Comparison of ENCODE assay signal across 36 cellular contexts in genomic region chr2:71419976-71420375, GRCh38. TPM values are rescaled to one million over a fixed set of nuclear protein-coding genes. Genes with fewer than 3 reads are reported as not detected.
"Had no signal": no experiment of that assay in that cellular context is flagged by ENCODE, and none has a peak within 500 bp of the region (broad histone marks: within the 10 kb centered on the region; RNA-seq: fewer than 3 reads in every experiment).

No MANE protein-coding gene starts in this region.

- H3K4me1 ChIP-seq: SJSA1 had no signal

- H3K4me3 Mint-ChIP-seq: activated CD4-positive, alpha-beta T cell treated with anti-CD3 and anti-CD28 coated beads for 36 hours; activated CD4-positive, alpha-beta T cell treated with anti-CD3 and anti-CD28 coated beads, Interleukin-2, amount 10 ng/mL, durations not matched to agents 7 days and 5 days; activated CD8-positive, alpha-beta T cell treated with anti-CD3 and anti-CD28 coated beads, Interleukin-2, amount 10 ng/mL, durations not matched to agents 7 days and 5 days; activated naive CD4-positive, alpha-beta T cell treated with anti-CD3 and anti-CD28 coated beads, Interleukin-2, amount 50 U/mL, for 24 hours; activated naive CD8-positive, alpha-beta T cell treated with anti-CD3 and anti-CD28 coated beads, Interleukin-2, amount 10 ng/mL, durations not matched to agents 7 days and 5 days; activated T-cell treated with anti-CD3 and anti-CD28 coated beads, Interleukin-2, amount 50 U/mL, for 24 hours; central memory CD8-positive, alpha-beta T cell; T-helper 1 cell treated with Interleukin-12 subunit alpha and Interleukin-12 subunit beta and Interleukin-4 antibody, amounts not matched to agents 30 μg/mL and 1 μg/mL, for 36 hours; T-helper 2 cell treated with Interferon-gamma antibody and Interleukin-4, amounts not matched to agents 5 μg/mL and 100 μg/mL, for 36 hours; WTC11 had no signal

- DNase-seq: activated CD4-positive, alpha-beta T cell treated with anti-CD3 and anti-CD28 coated beads for 36 hours; activated CD4-positive, alpha-beta T cell treated with anti-CD3 and anti-CD28 coated beads, Interleukin-2, amount 10 ng/mL, durations not matched to agents 7 days and 5 days; activated CD4-positive, alpha-beta T cell treated with anti-CD3 and anti-CD28 coated beads, Interleukin-2, amount 50 U/mL, for 48 hours; activated CD8-positive, alpha-beta T cell treated with anti-CD3 and anti-CD28 coated beads, Interleukin-2, amount 10 ng/mL, durations not matched to agents 7 days and 5 days; activated gamma-delta T cell; activated naive CD4-positive, alpha-beta T cell treated with Interleukin-2 at 50 U/mL for 16 hours; activated naive CD8-positive, alpha-beta T cell treated with anti-CD3 and anti-CD28 coated beads, Interleukin-2, amount 10 ng/mL, durations not matched to agents 7 days and 5 days; activated T-cell treated with anti-CD3 and anti-CD28 coated beads, Interleukin-2, amount 50 U/mL, for 24 hours; amygdala; Karpas-422; MM.1S; MV-4-11; NCI-H1092; NCI-H146; NCI-H187; NCI-H2081; NCI-H226; NCI-H446 treated with DMSO at 0.1 percent for 48 hours; NCI-H524; NCI-H69; NCI-H82; PC-3; Peyer's patch; RPMI8226; SHP77 treated with DMSO at 0.1 percent for 48 hours; SK-N-SH had no signal

- H3K27me3 ChIP-seq: ascending aorta, cardiac muscle cell, Peyer's patch, SJSA1 had no signal

- H3K27me3 Mint-ChIP-seq: activated CD4-positive, alpha-beta T cell treated with anti-CD3 and anti-CD28 coated beads for 36 hours; activated CD4-positive, alpha-beta T cell treated with anti-CD3 and anti-CD28 coated beads, Interleukin-2, amount 10 ng/mL, durations not matched to agents 7 days and 5 days; activated naive CD4-positive, alpha-beta T cell treated with anti-CD3 and anti-CD28 coated beads, Interleukin-2, amount 50 U/mL, for 24 hours; activated naive CD8-positive, alpha-beta T cell treated with anti-CD3 and anti-CD28 coated beads, Interleukin-2, amount 10 ng/mL, durations not matched to agents 7 days and 5 days; activated T-cell treated with anti-CD3 and anti-CD28 coated beads, Interleukin-2, amount 50 U/mL, for 24 hours; central memory CD8-positive, alpha-beta T cell had no signal

- ATAC-seq: activated CD4-positive, alpha-beta T cell treated with anti-CD3 and anti-CD28 coated beads for 36 hours; activated CD4-positive, CD25-positive, alpha-beta regulatory T cell treated with anti-CD3 and anti-CD28 coated beads, Interleukin-2, amount 50 U/mL, for 24 hours; activated CD8-positive, alpha-beta T cell treated with anti-CD3 and anti-CD28 coated beads, Interleukin-2, amount 10 ng/mL, durations not matched to agents 7 days and 5 days; PC-3; WTC11 had no signal

- H3K27ac ChIP-seq: ascending aorta, cardiac muscle cell, Peyer's patch, SJSA1 had no signal

- H3K9me3 Mint-ChIP-seq: activated CD4-positive, alpha-beta T cell treated with anti-CD3 and anti-CD28 coated beads, Interleukin-2, amount 10 ng/mL, durations not matched to agents 7 days and 5 days; activated naive CD4-positive, alpha-beta T cell treated with anti-CD3 and anti-CD28 coated beads, Interleukin-2, amount 50 U/mL, for 24 hours; activated naive CD8-positive, alpha-beta T cell treated with anti-CD3 and anti-CD28 coated beads, Interleukin-2, amount 10 ng/mL, durations not matched to agents 7 days and 5 days; activated T-cell treated with anti-CD3 and anti-CD28 coated beads, Interleukin-2, amount 50 U/mL, for 24 hours; activated T-helper 2 cell treated with anti-CD3 and anti-CD28 coated beads, Interferon-gamma antibody, Interleukin-2, Interleukin-4, amounts not matched to agents 10 μg/mL and 5 μg/mL and 100 μg/mL, durations not matched to agents 14 hours and 24 hours and 36 hours; central memory CD8-positive, alpha-beta T cell; T-helper 1 cell treated with Interleukin-12 subunit alpha and Interleukin-12 subunit beta and Interleukin-4 antibody, amounts not matched to agents 30 μg/mL and 1 μg/mL, for 36 hours; T-helper 2 cell treated with Interferon-gamma antibody and Interleukin-4, amounts not matched to agents 5 μg/mL and 100 μg/mL, for 36 hours; WTC11 had no signal

- H3K4me2 ChIP-seq: SK-N-SH had no signal

- H3K9me2 ChIP-seq: SK-N-SH had no signal

- H3K27ac Mint-ChIP-seq: activated CD4-positive, alpha-beta T cell treated with anti-CD3 and anti-CD28 coated beads for 36 hours; activated CD4-positive, alpha-beta T cell treated with anti-CD3 and anti-CD28 coated beads, Interleukin-2, amount 10 ng/mL, durations not matched to agents 7 days and 5 days; activated CD8-positive, alpha-beta T cell treated with anti-CD3 and anti-CD28 coated beads, Interleukin-2, amount 10 ng/mL, durations not matched to agents 7 days and 5 days; activated naive CD4-positive, alpha-beta T cell treated with anti-CD3 and anti-CD28 coated beads, Interleukin-2, amount 50 U/mL, for 24 hours; activated naive CD8-positive, alpha-beta T cell treated with anti-CD3 and anti-CD28 coated beads, Interleukin-2, amount 10 ng/mL, durations not matched to agents 7 days and 5 days; activated T-cell treated with anti-CD3 and anti-CD28 coated beads, Interleukin-2, amount 50 U/mL, for 24 hours; activated T-helper 2 cell treated with anti-CD3 and anti-CD28 coated beads, Interferon-gamma antibody, Interleukin-2, Interleukin-4, amounts not matched to agents 10 μg/mL and 5 μg/mL and 100 μg/mL, durations not matched to agents 14 hours and 24 hours and 36 hours; T-helper 1 cell treated with Interleukin-12 subunit alpha and Interleukin-12 subunit beta and Interleukin-4 antibody, amounts not matched to agents 30 μg/mL and 1 μg/mL, for 36 hours; T-helper 2 cell treated with Interferon-gamma antibody and Interleukin-4, amounts not matched to agents 5 μg/mL and 100 μg/mL, for 36 hours had no signal

- H3K9me3 ChIP-seq: ascending aorta, Peyer's patch, SJSA1, SK-N-SH had no signal

- H3K4me3 ChIP-seq: ascending aorta, cardiac muscle cell, Peyer's patch, SJSA1 had no signal

- H3K9ac ChIP-seq: SK-N-SH had no signal

RNA-seq across cellular contexts. Expression of gene DYSF, which starts 33.4 kb away (rescaled TPM):
- total RNA-seq: activated T-helper 2 cell treated with anti-CD3 and anti-CD28 coated beads, Interferon-gamma antibody, Interleukin-2, Interleukin-4, amounts not matched to agents 10 μg/mL and 5 μg/mL and 100 μg/mL, durations not matched to agents 14 hours and 24 hours and 36 hours had no signal
